1 cellular context compared by ENCODE assay signal in the genomic region with DNA sequence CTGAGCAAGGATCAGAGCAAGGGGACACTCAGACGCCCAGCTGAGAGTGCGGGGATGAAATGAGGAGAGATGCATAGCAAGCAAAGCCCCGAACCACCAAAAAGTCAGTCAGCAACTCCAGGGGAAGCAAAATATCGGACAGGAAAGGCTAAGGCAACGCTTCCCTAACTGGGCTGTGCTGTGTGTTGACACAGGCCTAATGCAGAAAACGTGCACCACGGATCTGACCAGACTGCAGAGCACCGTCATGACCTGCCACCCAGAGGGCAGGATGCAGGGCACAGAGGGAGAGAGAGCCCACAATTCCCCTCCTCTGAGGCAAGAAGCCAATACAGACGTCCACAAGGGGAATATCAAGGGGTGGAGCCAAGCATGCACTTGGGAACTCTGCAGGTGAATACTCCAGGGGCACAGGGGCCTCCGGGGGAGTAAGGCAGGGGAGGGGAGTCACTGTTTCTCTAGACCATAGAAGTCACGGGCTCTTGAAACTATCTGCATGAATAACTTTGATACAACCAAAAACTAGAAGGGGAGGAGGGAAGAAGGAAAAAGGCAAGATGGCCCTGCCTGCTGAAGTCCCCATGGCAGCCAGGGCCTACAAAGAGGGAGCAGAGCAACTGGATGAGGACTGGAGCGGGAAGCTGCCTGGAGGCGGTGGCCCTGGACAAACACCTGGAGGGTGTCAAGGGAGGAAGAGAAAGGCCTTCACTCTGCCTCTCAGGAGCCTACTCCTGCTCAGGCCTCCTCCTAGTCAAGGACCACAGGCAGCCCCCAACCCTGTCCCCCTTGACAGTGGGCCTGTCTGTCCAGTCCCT.
TF ChIP-seq lines count a peak whose summit lies in the region.

No MANE protein-coding gene starts in this region.

TF ChIP-seq in IMR-90, 13 proteins besides CTCF, POLR2A, EP300 and RAD21:
- TF ChIP-seq CEBPB (IDR thresholded peaks at IDR 0.05; ENCODE audit: low read depth, low read length) = no peak
- TF ChIP-seq FOS (IDR thresholded peaks at IDR 0.05; ENCODE audit: low read depth, low read length) = no peak
- no peak for TF ChIP-seq RFX5 (IDR thresholded peaks at IDR 0.05; ENCODE audit: low read depth, low read length)
- no peak for TF ChIP-seq MXI1 (IDR thresholded peaks at IDR 0.05; ENCODE audit: borderline replicate concordance, low read depth, low read length)
- TF ChIP-seq, protein P1, sequence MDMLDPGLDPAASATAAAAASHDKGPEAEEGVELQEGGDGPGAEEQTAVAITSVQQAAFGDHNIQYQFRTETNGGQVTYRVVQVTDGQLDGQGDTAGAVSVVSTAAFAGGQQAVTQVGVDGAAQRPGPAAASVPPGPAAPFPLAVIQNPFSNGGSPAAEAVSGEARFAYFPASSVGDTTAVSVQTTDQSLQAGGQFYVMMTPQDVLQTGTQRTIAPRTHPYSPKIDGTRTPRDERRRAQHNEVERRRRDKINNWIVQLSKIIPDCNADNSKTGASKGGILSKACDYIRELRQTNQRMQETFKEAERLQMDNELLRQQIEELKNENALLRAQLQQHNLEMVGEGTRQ (IDR thresholded peaks at IDR 0.05; ENCODE audit: low read depth, low read length) = no peak
- no peak for TF ChIP-seq MAZ (IDR thresholded peaks at IDR 0.05; ENCODE audit: borderline replicate concordance, low read depth, low read length)
- TF ChIP-seq SMC3 (IDR thresholded peaks at IDR 0.05; ENCODE audit: low read depth, low read length) = no peak
- TF ChIP-seq, protein P2, sequence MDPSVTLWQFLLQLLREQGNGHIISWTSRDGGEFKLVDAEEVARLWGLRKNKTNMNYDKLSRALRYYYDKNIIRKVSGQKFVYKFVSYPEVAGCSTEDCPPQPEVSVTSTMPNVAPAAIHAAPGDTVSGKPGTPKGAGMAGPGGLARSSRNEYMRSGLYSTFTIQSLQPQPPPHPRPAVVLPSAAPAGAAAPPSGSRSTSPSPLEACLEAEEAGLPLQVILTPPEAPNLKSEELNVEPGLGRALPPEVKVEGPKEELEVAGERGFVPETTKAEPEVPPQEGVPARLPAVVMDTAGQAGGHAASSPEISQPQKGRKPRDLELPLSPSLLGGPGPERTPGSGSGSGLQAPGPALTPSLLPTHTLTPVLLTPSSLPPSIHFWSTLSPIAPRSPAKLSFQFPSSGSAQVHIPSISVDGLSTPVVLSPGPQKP (IDR thresholded peaks at IDR 0.05; ENCODE audit: borderline replicate concordance, low read depth, low read length) = no peak
- TF ChIP-seq NFE2L2 (IDR thresholded peaks at IDR 0.05; ENCODE audit: low read depth, low read length) = no peak
- no peak for TF ChIP-seq RCOR1 (IDR thresholded peaks at IDR 0.05; ENCODE audit: insufficient replicate concordance, low read length)
- no peak for TF ChIP-seq CHD1 (IDR thresholded peaks at IDR 0.05; ENCODE audit: low read depth, low read length)
- TF ChIP-seq BHLHE40 (IDR thresholded peaks at IDR 0.05; ENCODE audit: low read depth, low read length) = no peak
- TF ChIP-seq MAFK (IDR thresholded peaks at IDR 0.05; ENCODE audit: low read depth, low read length) = no peak
